ENCODE assay signal across 9 cellular contexts in the genomic region with DNA sequence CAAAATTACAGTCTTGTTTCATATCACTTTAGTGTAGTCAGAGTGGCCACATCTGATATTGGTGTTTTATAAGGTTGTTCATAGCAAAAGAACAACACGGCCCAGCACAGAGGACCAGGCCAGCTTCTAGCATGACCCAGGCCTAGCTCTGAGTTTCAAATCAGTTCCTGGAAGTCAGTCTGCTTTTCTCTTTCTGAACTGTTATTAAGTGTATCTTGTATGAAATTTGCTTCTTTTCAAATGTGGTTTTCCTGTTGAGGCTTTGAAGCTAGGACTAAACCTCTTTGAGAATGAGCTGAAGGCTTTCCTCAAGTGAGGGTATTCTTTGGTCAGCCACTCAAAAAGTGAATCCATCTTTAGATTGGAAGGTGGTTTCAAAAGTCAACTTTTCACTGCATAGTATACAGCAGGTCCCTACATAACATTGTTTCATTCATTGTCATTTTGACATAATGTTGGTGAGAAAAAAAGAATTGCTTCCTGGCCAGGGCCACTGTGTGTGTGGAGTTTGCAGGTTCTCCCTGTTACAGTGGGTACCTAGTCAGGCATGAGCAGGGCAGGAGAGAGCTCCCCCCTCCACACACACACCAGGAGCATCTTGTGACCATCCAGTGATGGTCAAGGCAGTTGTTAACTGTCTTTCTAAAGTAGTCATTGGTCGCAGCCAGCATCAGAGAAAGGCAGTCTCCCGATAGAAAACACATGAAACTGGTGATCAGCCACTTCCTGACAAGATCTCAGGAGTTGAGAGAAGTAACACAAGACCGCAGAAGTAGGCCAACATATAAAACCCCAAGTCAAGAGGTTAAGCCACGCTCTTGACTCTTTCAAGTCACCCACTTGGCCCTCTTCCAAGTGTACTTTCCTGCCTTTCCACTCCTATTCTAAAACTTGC. TPM values are rescaled to one million over a fixed set of nuclear protein-coding genes. Genes with fewer than 3 reads are reported as not detected.
DNase-seq lines count a peak whose midpoint lies in the region; ATAC-seq and TF ChIP-seq lines count a peak whose summit lies in the region.
"Had no signal": no experiment of that assay in that cellular context is flagged by ENCODE, and none has a peak within 500 bp of the region (broad histone marks: within the 10 kb centered on the region; RNA-seq: fewer than 3 reads in every experiment).

No MANE protein-coding gene starts in this region.

- intact Hi-C loops in left ventricle myocardium inferior (cut with micrococcal nuclease): no loop called here

- no peaks in the 10 kb centered on the region for H3K9me3 ChIP-seq in left ventricle myocardium inferior (replicated peaks)

- ATAC-seq in GM21390 (IDR thresholded peaks at IDR 0.05; ENCODE audit: unreplicated experiment): peak; percentile 70

- TF ChIP-seq CTCF in left ventricle myocardium inferior (IDR thresholded peaks at IDR 0.05; ENCODE audit: borderline replicate concordance): no peak

- H3K27ac ChIP-seq in left ventricle myocardium inferior (replicated peaks): no peak overlapping the region

- H3K36me3 ChIP-seq in left ventricle myocardium inferior: no peaks in the 10 kb centered on the region

- H3K4me1 ChIP-seq in left ventricle myocardium inferior: no peaks in the 10 kb centered on the region

- peak; percentile 91 for DNase-seq in Jurkat, Clone E6-1 (ENCODE audit: low read depth, low spot score)
- DNase-seq in activated T-cell treated with anti-CD3 and anti-CD28 coated beads for 24 hours (ENCODE audit: low read depth): peak; percentile 28
- peak; percentile 4 for DNase-seq in stimulated activated CD4-positive, alpha-beta T cell treated with anti-CD3 and anti-CD28 coated beads, Interleukin-2, amount 100 ng/mL, for 4 hours (ENCODE audit: low read depth)
- DNase-seq in occipital lobe (lab: John Stamatoyannopoulos, UW): no peak
- DNase-seq in NCI-H1436 (lab: John Stamatoyannopoulos, UW): no peak
- DNase-seq in DMS 273 treated with DMSO at 0.1 percent for 48 hours (lab: John Stamatoyannopoulos, UW): no peak
- no peak for DNase-seq in left ventricle myocardium inferior
- DNase-seq: glutamatergic neuron had no signal

- no peak overlapping the region; the same call in 1 of the 2 replicates for H3K4me3 ChIP-seq in Jurkat, Clone E6-1 (ENCODE audit: low read length)
- H3K4me3 ChIP-seq in left ventricle myocardium inferior: no peak overlapping the region

- no peaks in the 10 kb centered on the region for H3K27me3 ChIP-seq in left ventricle myocardium inferior (ENCODE audit: low read depth)

RNA-seq across cellular contexts. Expression of a gene that starts 6.7 kb away (rescaled TPM):
- polyA plus RNA-seq in Jurkat, Clone E6-1 (2012; ENCODE audit: insufficient read depth, insufficient read length): 34.9 TPM
- 22.5 TPM for total RNA-seq in occipital lobe
- total RNA-seq in left ventricle myocardium inferior: 287 TPM

Comparison
In these comparisons a context has a peak if more than half of its experiments do, and no peak if none do; other contexts are left out.
1. DNase-seq: peak in Jurkat, Clone E6-1 (single experiment), activated T-cell treated with anti-CD3 and anti-CD28 coated beads for 24 hours (single experiment) and stimulated activated CD4-positive, alpha-beta T cell treated with anti-CD3 and anti-CD28 coated beads, Interleukin-2, amount 100 ng/mL, for 4 hours (single experiment); none in occipital lobe (single experiment), NCI-H1436 (single experiment), DMS 273 treated with DMSO at 0.1 percent for 48 hours (single experiment) and left ventricle myocardium inferior (single experiment).
2. RNA of a gene that starts 6.7 kb away (total RNA-seq): 287 TPM in left ventricle myocardium inferior (single experiment); 22.5 TPM in occipital lobe (single experiment); every median in the first group is over 10 times any median in the second.